1 cellular context compared by ENCODE assay signal in the genomic region with DNA sequence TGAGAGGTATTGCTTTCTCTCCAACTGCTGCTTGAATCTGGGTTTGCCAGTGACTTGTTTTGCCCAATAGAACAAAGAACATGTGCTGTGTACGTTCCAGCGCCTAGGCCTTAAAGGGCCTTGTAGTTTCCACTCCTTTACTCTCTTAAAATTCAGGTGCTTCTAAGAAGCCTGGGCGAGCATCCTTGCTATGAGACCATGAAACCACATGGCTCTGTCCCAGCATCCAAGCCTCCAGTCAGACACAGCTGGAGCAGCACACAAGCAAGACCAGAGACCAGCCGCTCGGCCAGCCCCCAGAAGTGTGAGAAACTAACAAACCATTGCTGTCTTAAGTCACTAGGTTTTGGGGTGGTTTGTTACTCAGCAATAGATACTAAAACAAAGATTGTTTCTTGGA.
TF ChIP-seq lines count a peak whose summit lies in the region.

No MANE protein-coding gene starts in this region.

TF ChIP-seq in H1, 55 proteins besides CTCF, POLR2A, EP300 and RAD21:
- TF ChIP-seq SUZ12 (IDR thresholded peaks at IDR 0.05; ENCODE audit: low read length) (no peak), SP4 (IDR thresholded peaks at IDR 0.05; ENCODE audit: low read length) (no peak), TAF1 (IDR thresholded peaks at IDR 0.05; ENCODE audit: low read depth, low read length) (no peak), RBBP5 (IDR thresholded peaks at IDR 0.05; ENCODE audit: borderline replicate concordance, low read depth, low read length) (no peak)
- TF ChIP-seq, protein P1, sequence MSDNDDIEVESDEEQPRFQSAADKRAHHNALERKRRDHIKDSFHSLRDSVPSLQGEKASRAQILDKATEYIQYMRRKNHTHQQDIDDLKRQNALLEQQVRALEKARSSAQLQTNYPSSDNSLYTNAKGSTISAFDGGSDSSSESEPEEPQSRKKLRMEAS (IDR thresholded peaks at IDR 0.05) = no peak
TF ChIP-seq in H1: peak in this region for 0.
